ENCODE assay signal across 8 cellular contexts in the genomic region with DNA sequence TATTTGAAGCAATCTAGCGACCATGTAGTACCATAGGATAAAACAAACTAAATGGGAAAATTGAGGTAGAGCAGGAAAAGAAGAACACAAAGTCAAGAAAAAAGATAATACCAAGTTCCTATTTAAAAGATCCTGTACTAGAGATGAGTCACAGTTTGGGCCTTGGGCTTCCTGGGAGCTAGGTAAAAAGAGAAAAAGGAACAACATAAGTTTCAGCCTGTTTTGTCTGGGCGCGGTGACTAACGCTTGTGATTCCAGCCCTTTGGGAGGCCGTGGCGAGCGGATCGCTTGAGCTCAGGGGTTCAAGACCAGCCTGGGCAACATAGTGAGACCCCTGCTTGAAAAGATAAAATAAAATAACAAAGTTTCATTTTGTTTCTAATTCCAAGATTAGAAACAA. TPM values are rescaled to one million over a fixed set of nuclear protein-coding genes. Genes with fewer than 3 reads are reported as not detected.
A peak's percentile ranks its signal among the peaks of the same experiment; 100 is the strongest.
DNase-seq lines count a peak whose midpoint lies in the region; ATAC-seq and TF ChIP-seq lines count a peak whose summit lies in the region.

No MANE protein-coding gene starts in this region.

- intact Hi-C loops in esophagus muscularis mucosa (cut with DNase I): loop anchor here (10.0 kb wide), 1 partner anchor 141 kb away; no protein-coding TSS in a partner anchor
- intact Hi-C loops in spleen (cut with DNase I; ENCODE audit: low total_unique reads): no loop called here

- peak overlapping the region; percentile 83 for H3K27ac Mint-ChIP-seq in T-helper 2 cell treated with Interferon-gamma antibody and Interleukin-4, amounts not matched to agents 5 μg/mL and 100 μg/mL, for 36 hours

- no peaks in the 10 kb centered on the region for H3K27me3 Mint-ChIP-seq in T-helper 2 cell treated with Interferon-gamma antibody and Interleukin-4, amounts not matched to agents 5 μg/mL and 100 μg/mL, for 36 hours (ENCODE audit: low read depth)

- H3K4me3 Mint-ChIP-seq in T-helper 2 cell treated with Interferon-gamma antibody and Interleukin-4, amounts not matched to agents 5 μg/mL and 100 μg/mL, for 36 hours: peak overlapping the region; percentile 95

- H3K36me3 Mint-ChIP-seq in T-helper 2 cell treated with Interferon-gamma antibody and Interleukin-4, amounts not matched to agents 5 μg/mL and 100 μg/mL, for 36 hours (ENCODE audit: low read depth): peaks cover 11% of the 10 kb centered on the region

- H3K4me1 ChIP-seq in esophagus muscularis mucosa (peaks cover 14 to 73% (median 69%) of the 10 kb centered on the region in 4 donors), spleen (peaks cover 21 to 80% (median 53%) of the 10 kb centered on the region in 6 donors)

- 80% methylated on average over 8 of the region's 8 CpGs for WGBS in esophagus muscularis mucosa
- WGBS in spleen, 5 donors: 54 to 83% (median 72%) methylated on average over 8 of the region's 8 CpGs

- H3K27ac ChIP-seq in esophagus muscularis mucosa (replicated peaks in 1 of 4): peak overlapping the region; percentile 94 to 98 (median 98)
- peak overlapping the region in 6 of 8 donors; percentile 1 to 98 (median 96) for H3K27ac ChIP-seq in spleen

- H3K9me3 ChIP-seq in esophagus muscularis mucosa (no peaks in the 10 kb centered on the region), spleen (no peaks in the 10 kb centered on the region)

- no peak for TF ChIP-seq CTCF in esophagus muscularis mucosa (IDR thresholded peaks at IDR 0.05)
- no peak for TF ChIP-seq CTCF in spleen (IDR thresholded peaks at IDR 0.05 in 8 of 11, conservative IDR thresholded peaks at IDR 0.05 in 3 of 11)

- TF ChIP-seq POLR2A in esophagus muscularis mucosa (IDR thresholded peaks at IDR 0.05; ENCODE audit: low read depth): no peak
- no peak for TF ChIP-seq POLR2A in spleen (IDR thresholded peaks at IDR 0.05)

- H3K27me3 ChIP-seq in esophagus muscularis mucosa: no peaks in the 10 kb centered on the region
- no peaks in the 10 kb centered on the region for H3K27me3 ChIP-seq in spleen (replicated peaks in 1 of 7)

- H3K36me3 ChIP-seq in esophagus muscularis mucosa (no peaks in the 10 kb centered on the region), spleen (no peaks in the 10 kb centered on the region)

- H3K9me3 Mint-ChIP-seq in T-helper 2 cell treated with Interferon-gamma antibody and Interleukin-4, amounts not matched to agents 5 μg/mL and 100 μg/mL, for 36 hours: no peaks in the 10 kb centered on the region

- no peak for ATAC-seq in HG03521 (IDR thresholded peaks at IDR 0.05; ENCODE audit: unreplicated experiment)

- no peak for DNase-seq in T-helper 2 cell treated with Interferon-gamma antibody and Interleukin-4, amounts not matched to agents 5 μg/mL and 100 μg/mL, for 36 hours (ENCODE audit: low spot score)
- DNase-seq in T-helper 2 cell (no peak), SIG-M5 treated with dmso at 0.1 percent for 504 hours (lab: John Stamatoyannopoulos, UW; ENCODE audit: unreplicated experiment) (peak; percentile 70), esophagus muscularis mucosa (ENCODE audit: extremely low spot score) (no peak), spleen (peak; percentile 77), GF-D8 (lab: John Stamatoyannopoulos, UW) (no peak), NCI-H1048 (lab: John Stamatoyannopoulos, UW) (no peak)

- peak overlapping the region; percentile 92 to 97 (median 96) for H3K4me3 ChIP-seq in esophagus muscularis mucosa
- H3K4me3 ChIP-seq in spleen: peak overlapping the region in 7 of 8 donors; percentile 51 to 92 (median 67)

- peaks cover 57% of the 10 kb centered on the region for H3K4me1 Mint-ChIP-seq in T-helper 2 cell treated with Interferon-gamma antibody and Interleukin-4, amounts not matched to agents 5 μg/mL and 100 μg/mL, for 36 hours (ENCODE audit: low read depth)

- TF ChIP-seq EP300 in esophagus muscularis mucosa (IDR thresholded peaks at IDR 0.05): no peak

RNA-seq across cellular contexts. Expression of a gene that starts 14.0 kb away (rescaled TPM):
- under 1 TPM in 1 of 4 donors, not detected in 3; 0.50 TPM for total RNA-seq in esophagus muscularis mucosa
- total RNA-seq in spleen: 10 to 100 TPM; 10.5 to 24.5 (median 15.9) TPM
- 10 to 100 TPM; 31.2 to 76.1 (median 67.2) TPM for polyA plus RNA-seq in spleen

RNA-seq across cellular contexts. Expression of a gene that starts 15.8 kb away (rescaled TPM):
- total RNA-seq in esophagus muscularis mucosa: 100 to 1,000 TPM in 3 of 4 donors, 10 to 100 TPM in 1; 92.7 to 187 (median 111) TPM
- total RNA-seq in spleen: 10 to 100 TPM; 32.1 to 46.9 (median 40.4) TPM
- 10 to 100 TPM in 1 of 3 donors, 1 to 10 TPM in 2; 7.5 to 10.2 (median 9.3) TPM for polyA plus RNA-seq in spleen

Comparison
In these comparisons a context has a peak if more than half of its experiments do, and no peak if none do; other contexts are left out.
1. DNase-seq: peak in SIG-M5 treated with dmso at 0.1 percent for 504 hours (single experiment) and spleen (single experiment); none in T-helper 2 cell treated with Interferon-gamma antibody and Interleukin-4, amounts not matched to agents 5 μg/mL and 100 μg/mL, for 36 hours (single experiment), T-helper 2 cell (0 of 5), esophagus muscularis mucosa (single experiment), GF-D8 (single experiment) and NCI-H1048 (single experiment).
2. RNA of a gene that starts 14.0 kb away (total RNA-seq): 10.5 to 24.5 TPM in spleen; 0.50 TPM in esophagus muscularis mucosa; every median in the first group is over 4 times any median in the second.